Comparison of ENCODE assay signal across 1 cellular context in genomic region chr12:51128905-51129304, GRCh38.
TF ChIP-seq lines count a peak whose summit lies in the region.

No MANE protein-coding gene starts in this region.

TF ChIP-seq in SK-N-SH treated with all-trans-retinoic acid at 6 μM for 48 hours, 23 proteins besides CTCF, POLR2A, EP300 and RAD21 (continued from another document):
- TF ChIP-seq TSHZ2 (CRISPR knock-in tag; IDR thresholded peaks at IDR 0.05) (no peak), PPARA (CRISPR knock-in tag; IDR thresholded peaks at IDR 0.05; ENCODE audit: borderline replicate concordance) (no peak), ESRRG (CRISPR knock-in tag; IDR thresholded peaks at IDR 0.05) (no peak), ZFP3 (CRISPR knock-in tag; IDR thresholded peaks at IDR 0.05) (no peak), ARNTL (CRISPR knock-in tag; IDR thresholded peaks at IDR 0.05; ENCODE audit: borderline replicate concordance, low read depth) (no peak), TOX (CRISPR knock-in tag; IDR thresholded peaks at IDR 0.05; ENCODE audit: borderline replicate concordance) (no peak), ZFP30 (CRISPR knock-in tag; IDR thresholded peaks at IDR 0.05) (no peak), ZC3H10 (CRISPR knock-in tag; IDR thresholded peaks at IDR 0.05) (no peak), CSRNP3 (CRISPR knock-in tag; IDR thresholded peaks at IDR 0.05) (no peak), ZNF565 (CRISPR knock-in tag; conservative IDR thresholded peaks at IDR 0.05; ENCODE audit: low read depth) (no peak), SNAI2 (CRISPR knock-in tag; IDR thresholded peaks at IDR 0.05) (no peak), BACH2 (CRISPR knock-in tag; IDR thresholded peaks at IDR 0.05; ENCODE audit: borderline replicate concordance) (no peak), ISL1 (CRISPR knock-in tag; IDR thresholded peaks at IDR 0.05) (no peak), CREB5 (CRISPR knock-in tag; IDR thresholded peaks at IDR 0.05; ENCODE audit: low read depth) (no peak), GLIS3 (CRISPR knock-in tag; IDR thresholded peaks at IDR 0.05) (no peak), ZNF70 (CRISPR knock-in tag; IDR thresholded peaks at IDR 0.05) (no peak)
TF ChIP-seq in SK-N-SH treated with all-trans-retinoic acid at 6 μM for 48 hours: peak in this region for 0.
